10 cellular contexts compared by ENCODE assay signal in the genomic region with DNA sequence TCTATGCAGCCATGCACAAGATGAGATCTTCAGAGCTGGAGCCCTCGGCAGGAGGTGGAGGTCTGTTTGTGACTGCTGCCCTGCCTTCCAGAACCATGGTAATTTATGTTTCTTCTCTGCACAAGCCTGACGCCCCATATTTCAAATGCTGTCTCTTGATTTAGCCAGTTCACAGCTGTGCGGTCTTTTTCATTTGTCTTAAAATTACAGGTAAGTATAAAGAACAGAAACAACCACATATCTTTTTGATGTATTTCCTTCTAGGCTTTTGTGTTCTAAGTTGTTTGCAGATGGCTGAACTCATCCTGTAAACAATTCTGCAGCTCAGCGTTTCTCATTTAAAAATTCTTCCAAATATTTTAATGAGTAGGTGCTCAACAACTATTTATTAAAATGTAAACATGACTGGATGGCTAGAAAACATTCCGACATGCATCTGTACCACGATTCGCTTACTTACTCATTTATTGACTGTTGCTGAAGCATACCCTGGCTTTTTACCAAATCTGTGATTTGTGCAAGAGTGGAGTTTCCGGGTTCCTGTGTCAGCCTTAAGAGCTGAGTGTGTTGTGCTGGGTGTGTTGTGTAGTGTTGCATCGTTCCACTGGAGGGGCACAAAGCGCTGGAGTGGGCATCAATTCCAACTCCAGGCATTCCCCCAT. TPM values are rescaled to one million over a fixed set of nuclear protein-coding genes. Genes with fewer than 3 reads are reported as not detected.
A peak's percentile ranks its signal among the peaks of the same experiment; 100 is the strongest.
DNase-seq lines count a peak whose midpoint lies in the region; ATAC-seq and TF ChIP-seq lines count a peak whose summit lies in the region.
"Had no signal": no experiment of that assay in that cellular context is flagged by ENCODE, and none has a peak within 500 bp of the region (broad histone marks: within the 10 kb centered on the region; RNA-seq: fewer than 3 reads in every experiment).

No MANE protein-coding gene starts in this region.

- no peak overlapping the region for H3K4me3 ChIP-seq in fibroblast of mammary gland (ENCODE audit: control insufficient read depth, low read depth, low read length)
- H3K4me3 ChIP-seq: skin epidermis had no signal

- DNase-seq in stimulated activated naive CD8-positive, alpha-beta T cell treated with anti-CD3 and anti-CD28 coated beads, Interleukin-15, Interleukin-2, amounts not matched to agents 100 U/mL and 50 U/mL, for 24 hours = no peak
- DNase-seq in fibroblast of mammary gland (ENCODE audit: low read depth) (peak; percentile 88), SKM-1 (lab: John Stamatoyannopoulos, UW; ENCODE audit: unreplicated experiment) (no peak), DMS153 (lab: John Stamatoyannopoulos, UW) (no peak), ureter (ENCODE audit: low spot score) (no peak)
- no peak for DNase-seq in NK-92 treated with Interleukin-12 subunit alpha and Interleukin-12 subunit beta, amount 100 ng/mL, for 24 hours (lab: John Stamatoyannopoulos, UW)
- DNase-seq: Kasumi-1 had no signal

- peak overlapping the region; percentile 53 for H3K4me3 Mint-ChIP-seq in stimulated activated naive CD8-positive, alpha-beta T cell treated with anti-CD3 and anti-CD28 coated beads, Interleukin-15, Interleukin-2, amounts not matched to agents 100 ng/mL and 50 ng/mL, for 24 hours

- H3K27ac ChIP-seq in VCaP = peak overlapping the region; percentile 82

- H3K27ac Mint-ChIP-seq in stimulated activated naive CD8-positive, alpha-beta T cell treated with anti-CD3 and anti-CD28 coated beads, Interleukin-15, Interleukin-2, amounts not matched to agents 100 ng/mL and 50 ng/mL, for 24 hours = peak overlapping the region; percentile 88

- no peak for ATAC-seq in stimulated activated naive CD8-positive, alpha-beta T cell treated with anti-CD3 and anti-CD28 coated beads, Interleukin-15, Interleukin-2, amounts not matched to agents 100 U/mL and 50 U/mL, for 24 hours

- H3K9me3 Mint-ChIP-seq in stimulated activated naive CD8-positive, alpha-beta T cell treated with anti-CD3 and anti-CD28 coated beads, Interleukin-15, Interleukin-2, amounts not matched to agents 100 ng/mL and 50 ng/mL, for 24 hours = no peaks in the 10 kb centered on the region

- TF ChIP-seq CTCF in VCaP (conservative IDR thresholded peaks at IDR 0.05) = peak; percentile 21
- TF ChIP-seq CTCF in fibroblast of mammary gland (conservative IDR thresholded peaks at IDR 0.05; ENCODE audit: control insufficient read depth, insufficient read depth, low read depth, low read length) = no peak

- H3K36me3 Mint-ChIP-seq in stimulated activated naive CD8-positive, alpha-beta T cell treated with anti-CD3 and anti-CD28 coated beads, Interleukin-15, Interleukin-2, amounts not matched to agents 100 ng/mL and 50 ng/mL, for 24 hours (ENCODE audit: low read depth) = peaks cover 41% of the 10 kb centered on the region

- H3K4me1 Mint-ChIP-seq in stimulated activated naive CD8-positive, alpha-beta T cell treated with anti-CD3 and anti-CD28 coated beads, Interleukin-15, Interleukin-2, amounts not matched to agents 100 ng/mL and 50 ng/mL, for 24 hours (ENCODE audit: low read depth) = peaks cover 100% of the 10 kb centered on the region

- no peaks in the 10 kb centered on the region for H3K27me3 Mint-ChIP-seq in stimulated activated naive CD8-positive, alpha-beta T cell treated with anti-CD3 and anti-CD28 coated beads, Interleukin-15, Interleukin-2, amounts not matched to agents 100 ng/mL and 50 ng/mL, for 24 hours

RNA-seq across cellular contexts. Expression of a gene that starts 58.9 kb away (rescaled TPM):
- total RNA-seq in ureter = 36.9 TPM
